31 cellular contexts compared by ENCODE assay signal in genomic region chr2:19337742-19338141, GRCh38. TPM values are rescaled to one million over a fixed set of nuclear protein-coding genes. Genes with fewer than 3 reads are reported as not detected.
"Had no signal": no experiment of that assay in that cellular context is flagged by ENCODE, and none has a peak within 500 bp of the region (broad histone marks: within the 10 kb centered on the region; RNA-seq: fewer than 3 reads in every experiment).

No MANE protein-coding gene starts in this region.

- H3K4me1 Mint-ChIP-seq: naive thymus-derived CD4-positive, alpha-beta T cell; natural killer cell; stimulated activated memory B cell treated with anti-CD40 and anti-IgM and Interleukin-4, amounts not matched to agents 10 μg/mL and 1 μg/mL and 100 μg/mL, for 72 hours; stimulated activated naive CD8-positive, alpha-beta T cell treated with anti-CD3 and anti-CD28 coated beads, Interleukin-15, amount 100 ng/mL, for 72 hours had no signal

- H3K9me3 ChIP-seq: ovary, psoas muscle, spleen, suprapubic skin, testis, tibial artery, transverse colon, upper lobe of left lung, vagina had no signal

- DNase-seq: naive thymus-derived CD4-positive, alpha-beta T cell; natural killer cell; occipital lobe; ovary; posterior cingulate gyrus; psoas muscle; spleen; stimulated activated CD4-positive, alpha-beta T cell treated with anti-CD3 and anti-CD28 coated beads, Interleukin-12 subunit alpha, Interleukin-12 subunit beta, amount 100 ng/mL, for 4 hours; stimulated activated CD4-positive, alpha-beta T cell treated with anti-CD3 and anti-CD28 coated beads, Interleukin-1b, Interleukin-23, amount 100 ng/mL, for 48 hours; stimulated activated CD4-positive, alpha-beta T cell treated with anti-CD3 and anti-CD28 coated beads, Interleukin-4, amount 100 ng/mL, for 1 hour; stimulated activated CD4-positive, alpha-beta T cell treated with anti-CD3 and anti-CD28 coated beads, Interleukin-4, amount 100 ng/mL, for 4 hours; stimulated activated CD8-positive, alpha-beta memory T cell treated with anti-CD3 and anti-CD28 coated beads, Interleukin-4, amount 100 ng/mL, for 48 hours; stimulated activated naive CD4-positive, alpha-beta T cell; stimulated activated naive CD8-positive, alpha-beta T cell treated with anti-CD3 and anti-CD28 coated beads, Interleukin-15, amount 100 ng/mL, for 72 hours; stimulated activated naive CD8-positive, alpha-beta T cell treated with anti-CD3 and anti-CD28 coated beads, Interleukin-15, Interleukin-2, amounts not matched to agents 100 U/mL and 50 U/mL, for 24 hours; substantia nigra; testis; tibial artery; transverse colon; upper lobe of left lung had no signal

- H3K27ac ChIP-seq: neural progenitor cell, ovary, parathyroid adenoma, psoas muscle, skin epidermis, spleen, suprapubic skin, testis, tibial artery, transverse colon, upper lobe of left lung, vagina had no signal

- H3K36me3 Mint-ChIP-seq: natural killer cell had no signal

- H3K9me3 Mint-ChIP-seq: naive thymus-derived CD4-positive, alpha-beta T cell; natural killer cell; nephron; neural progenitor cell; stimulated activated memory B cell treated with anti-CD40 and anti-IgM and Interleukin-4, amounts not matched to agents 10 μg/mL and 1 μg/mL and 100 μg/mL, for 72 hours; stimulated activated naive CD8-positive, alpha-beta T cell treated with anti-CD3 and anti-CD28 coated beads, Interleukin-15, amount 100 ng/mL, for 72 hours had no signal

- ATAC-seq: naive thymus-derived CD4-positive, alpha-beta T cell; natural killer cell; psoas muscle; stimulated activated memory B cell treated with anti-CD40 and anti-IgM and Interleukin-4, amounts not matched to agents 10 μg/mL and 1 μg/mL and 100 μg/mL, for 72 hours; stimulated activated naive CD8-positive, alpha-beta T cell treated with anti-CD3 and anti-CD28 coated beads, Interleukin-15, amount 100 ng/mL, for 72 hours; stimulated activated naive CD8-positive, alpha-beta T cell treated with anti-CD3 and anti-CD28 coated beads, Interleukin-15, Interleukin-2, amounts not matched to agents 100 U/mL and 50 U/mL, for 24 hours had no signal

- H3K9ac ChIP-seq: neural progenitor cell, parathyroid adenoma had no signal

- H3K4me2 ChIP-seq: neural progenitor cell, smooth muscle cell had no signal

- H3K36me3 ChIP-seq: neural progenitor cell, ovary, suprapubic skin, transverse colon, upper lobe of left lung, vagina had no signal

- H2AFZ ChIP-seq: neural progenitor cell, parathyroid adenoma had no signal

- H3K27me3 ChIP-seq: neural progenitor cell, ovary, spleen, suprapubic skin, testis, tibial artery, transverse colon, upper lobe of left lung, vagina had no signal

- H3K4me1 ChIP-seq: neural progenitor cell, parathyroid adenoma, psoas muscle, spleen, suprapubic skin, testis, tibial artery, upper lobe of left lung, vagina had no signal

- H3K27ac Mint-ChIP-seq: naive thymus-derived CD4-positive, alpha-beta T cell; natural killer cell; nephron; neural progenitor cell; progenitor cell of endocrine pancreas; stimulated activated memory B cell treated with anti-CD40 and anti-IgM and Interleukin-4, amounts not matched to agents 10 μg/mL and 1 μg/mL and 100 μg/mL, for 72 hours; stimulated activated naive CD8-positive, alpha-beta T cell treated with anti-CD3 and anti-CD28 coated beads, Interleukin-15, amount 100 ng/mL, for 72 hours had no signal

- H3K4me3 ChIP-seq: neural progenitor cell, ovary, psoas muscle, skin epidermis, smooth muscle cell, spleen, suprapubic skin, testis, tibial artery, transverse colon, upper lobe of left lung, vagina had no signal

- H3K27me3 Mint-ChIP-seq: naive thymus-derived CD4-positive, alpha-beta T cell; progenitor cell of endocrine pancreas; stimulated activated memory B cell treated with anti-CD40 and anti-IgM and Interleukin-4, amounts not matched to agents 10 μg/mL and 1 μg/mL and 100 μg/mL, for 72 hours; stimulated activated naive CD8-positive, alpha-beta T cell treated with anti-CD3 and anti-CD28 coated beads, Interleukin-15, amount 100 ng/mL, for 72 hours had no signal

- H3K4me3 Mint-ChIP-seq: naive thymus-derived CD4-positive, alpha-beta T cell; natural killer cell; nephron; neural progenitor cell; stimulated activated memory B cell treated with anti-CD40 and anti-IgM and Interleukin-4, amounts not matched to agents 10 μg/mL and 1 μg/mL and 100 μg/mL, for 72 hours; stimulated activated naive CD8-positive, alpha-beta T cell treated with anti-CD3 and anti-CD28 coated beads, Interleukin-15, amount 100 ng/mL, for 72 hours had no signal

- FAIRE-seq: urothelium cell line had no signal

RNA-seq across cellular contexts. Expression of gene OSR1, which starts 20.7 kb away (rescaled TPM):
- total RNA-seq: naive thymus-derived CD4-positive, alpha-beta T cell; natural killer cell had no signal
- polyA plus RNA-seq: naive thymus-derived CD4-positive, alpha-beta T cell; neural cell had no signal
